Comparison of ENCODE assay signal across 24 cellular contexts in genomic region chr10:16011548-16011947, GRCh38.
DNase-seq lines count a peak whose midpoint lies in the region; TF ChIP-seq lines count a peak whose summit lies in the region.
"Had no signal": no experiment of that assay in that cellular context is flagged by ENCODE, and none has a peak within 500 bp of the region (broad histone marks: within the 10 kb centered on the region; RNA-seq: fewer than 3 reads in every experiment).

No MANE protein-coding gene starts in this region.

- peak; percentile 15 for DNase-seq in Daoy (ENCODE audit: low read depth)
- peak; percentile 5 for DNase-seq in M059J (ENCODE audit: low read depth)
- DNase-seq in RPMI8226: peak; percentile 54
- peak; percentile 22 for DNase-seq in epithelial cell of proximal tubule (ENCODE audit: low read depth)
- no peak for DNase-seq in stimulated activated naive CD4-positive, alpha-beta T cell (lab: John Stamatoyannopoulos, UW)
- no peak for DNase-seq in colonic mucosa
- DNase-seq in DMS 273 treated with DMSO at 0.1 percent for 48 hours (lab: John Stamatoyannopoulos, UW): no peak
- DNase-seq: AML-193; C1 segment of cervical spinal cord; CD8-positive, alpha-beta memory T cell; DMS79 treated with DMSO at 0.1 percent for 48 hours; HCEC 1CT; NCI-H1092 treated with DMSO at 0.1 percent for 48 hours; NCI-H1436; NCI-H187; NCI-H2081 treated with DMSO at 0.1 percent for 48 hours; NCI-H2171 treated with DMSO at 0.1 percent for 48 hours; NCI-H446; NCI-H524 treated with DMSO at 0.1 percent for 48 hours; NCI-H82; Peyer's patch; SK-N-SH; SW 1271 had no signal

- H3K4me1 ChIP-seq in colonic mucosa: no peaks in the 10 kb centered on the region
- H3K4me1 ChIP-seq: A549, Peyer's patch had no signal

- TF ChIP-seq CTCF in epithelial cell of proximal tubule (conservative IDR thresholded peaks at IDR 0.05; ENCODE audit: low read depth, low read length): no peak
- no peak for TF ChIP-seq CTCF in colonic mucosa (IDR thresholded peaks at IDR 0.05)

- H3K27ac ChIP-seq in colonic mucosa: no peak overlapping the region
- H3K27ac ChIP-seq: A549, Peyer's patch had no signal

- intact Hi-C loops in colonic mucosa (cut with DNase I): no loop called here

- no peaks in the 10 kb centered on the region for H3K9me3 ChIP-seq in colonic mucosa
- H3K9me3 ChIP-seq: A549, Peyer's patch, SK-N-SH had no signal

- no peaks in the 10 kb centered on the region for H3K36me3 ChIP-seq in colonic mucosa
- H3K36me3 ChIP-seq: Peyer's patch had no signal

- no peak overlapping the region for H3K9ac ChIP-seq in colonic mucosa (ENCODE audit: low read depth in 2 of 2, low read length in 2 of 2)
- H3K9ac ChIP-seq: SK-N-SH had no signal

- H3K4me3 ChIP-seq in epithelial cell of proximal tubule (ENCODE audit: low read depth, low read length) (no peak overlapping the region), colonic mucosa (no peak overlapping the region)
- H3K4me3 ChIP-seq: A549, Peyer's patch had no signal

- H3K27me3 ChIP-seq in colonic mucosa: no peaks in the 10 kb centered on the region
- H3K27me3 ChIP-seq: Peyer's patch had no signal

Comparison
In these comparisons a context has a peak if more than half of its experiments do, and no peak if none do; other contexts are left out.
1. DNase-seq: peak in Daoy (single experiment), M059J (single experiment), RPMI8226 (single experiment) and epithelial cell of proximal tubule (single experiment); none in stimulated activated naive CD4-positive, alpha-beta T cell (0 of 6), colonic mucosa (single experiment) and DMS 273 treated with DMSO at 0.1 percent for 48 hours (single experiment).